ENCODE assay signal across 8 cellular contexts in genomic region chr1:27959792-27960603, GRCh38. TPM values are rescaled to one million over a fixed set of nuclear protein-coding genes. Genes with fewer than 3 reads are reported as not detected.
A peak's percentile ranks its signal among the peaks of the same experiment; 100 is the strongest.
DNase-seq lines count a peak whose midpoint lies in the region; ATAC-seq and TF ChIP-seq lines count a peak whose summit lies in the region.

TSS of gene XKR8 (plus strand) at chr1:27959973. CDS start at chr1:27960070, 97 bp downstream.

- DNase-seq in NCI-H2081 (lab: John Stamatoyannopoulos, UW) (peak; percentile 73 to 74), NCI-H2081 treated with DMSO at 0.1 percent for 48 hours (lab: John Stamatoyannopoulos, UW) (no peak), NCI-H526 treated with DMSO at 0.1 percent for 48 hours (lab: John Stamatoyannopoulos, UW) (peak; percentile 77), activated T-cell treated with anti-CD3 and anti-CD28 coated beads for 4 hours (peak; percentile 72), epithelial cell of proximal tubule (ENCODE audit: low read depth) (no peak)
- peak; percentile 56 to 80 for DNase-seq in stimulated activated CD8-positive, alpha-beta memory T cell treated with anti-CD3 and anti-CD28 coated beads, Interleukin-7, amount 100 ng/mL, for 4 hours (ENCODE audit: low read depth in 2 of 2)

- H3K4me3 ChIP-seq in epithelial cell of proximal tubule (ENCODE audit: low read depth, low read length), result peak within 1 kb of the TSS; percentile 79
- peak within 1 kb of the TSS; percentile 86 for H3K4me3 ChIP-seq in mucosa of stomach (ENCODE audit: low read length)

- no peaks in the 10 kb centered on the region for H3K27me3 ChIP-seq in mucosa of stomach (ENCODE audit: control insufficient read depth, insufficient read depth, low read length)

- TF ChIP-seq CTCF in epithelial cell of proximal tubule (conservative IDR thresholded peaks at IDR 0.05; ENCODE audit: low read depth, low read length), result peak; percentile 50

- peak within 1 kb of the TSS; percentile 88 for H3K9ac ChIP-seq in mucosa of stomach (ENCODE audit: low read length)

- H3K9me3 ChIP-seq in mucosa of stomach (ENCODE audit: control insufficient read depth, low read length), result no peaks in the 10 kb centered on the region

- peak; percentile 90 for ATAC-seq in HG03045 (IDR thresholded peaks at IDR 0.05; ENCODE audit: unreplicated experiment)

- peaks cover 30% of the 10 kb centered on the region for H3K4me1 ChIP-seq in mucosa of stomach (ENCODE audit: control insufficient read depth, insufficient read depth, low read length)

- H3K36me3 ChIP-seq in mucosa of stomach (ENCODE audit: control insufficient read depth, insufficient read depth, low read length), result peaks cover 3% of the 10 kb centered on the region

RNA-seq across cellular contexts. Expression of gene XKR8, which starts in this region (rescaled TPM):
- total RNA-seq in epithelial cell of proximal tubule, result 10.3 and 11.1 TPM in 2 replicates

Comparison
In these comparisons a context has a peak if more than half of its experiments do, and no peak if none do; other contexts are left out.
1. DNase-seq: peak in NCI-H2081 (2 of 2), NCI-H526 treated with DMSO at 0.1 percent for 48 hours (single experiment), activated T-cell treated with anti-CD3 and anti-CD28 coated beads for 4 hours (single experiment) and stimulated activated CD8-positive, alpha-beta memory T cell treated with anti-CD3 and anti-CD28 coated beads, Interleukin-7, amount 100 ng/mL, for 4 hours (2 of 2); none in NCI-H2081 treated with DMSO at 0.1 percent for 48 hours (single experiment) and epithelial cell of proximal tubule (single experiment).